18 cellular contexts compared by ENCODE assay signal in the genomic region with DNA sequence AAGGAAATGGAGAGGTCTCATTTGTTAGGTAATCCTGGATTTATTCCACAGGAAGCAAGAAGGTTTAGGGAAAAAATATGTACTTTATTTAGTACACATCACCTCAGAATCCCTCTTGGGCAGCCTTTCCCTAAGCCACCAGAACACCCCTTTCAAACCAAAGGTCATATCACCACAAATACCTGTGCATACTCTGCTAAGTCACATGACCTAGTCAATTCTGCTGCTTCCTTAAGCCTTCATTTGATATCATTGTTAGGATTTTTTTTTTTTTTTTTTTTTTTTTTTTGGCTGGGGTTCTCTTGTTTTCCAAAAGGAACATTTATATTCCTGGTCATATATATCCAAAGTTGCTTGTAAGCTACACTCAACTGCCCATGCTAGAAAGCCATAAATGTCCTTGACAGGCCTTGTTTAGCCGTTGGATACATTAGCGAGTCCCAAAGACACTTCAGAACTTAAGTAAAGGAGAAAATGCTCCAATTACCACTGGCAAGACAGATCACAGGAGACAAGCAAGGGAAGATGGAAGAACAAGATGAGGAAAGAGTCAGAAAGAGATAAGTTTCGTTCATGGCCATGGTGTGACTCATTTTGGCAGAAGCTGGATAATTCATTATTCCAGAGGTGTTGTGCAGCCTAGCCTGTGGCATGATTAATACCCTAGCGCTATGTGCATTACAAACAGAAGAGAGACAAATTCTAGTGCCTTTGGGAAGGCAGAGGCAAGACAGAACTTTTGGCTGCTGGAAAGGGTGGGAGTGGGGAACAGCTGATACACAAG.
DNase-seq lines count a peak whose midpoint lies in the region; ATAC-seq, FAIRE-seq and TF ChIP-seq lines count a peak whose summit lies in the region.
"Had no signal": no experiment of that assay in that cellular context is flagged by ENCODE, and none has a peak within 500 bp of the region (broad histone marks: within the 10 kb centered on the region; RNA-seq: fewer than 3 reads in every experiment).

No MANE protein-coding gene starts in this region.

- no peaks in the 10 kb centered on the region for H3K27me3 ChIP-seq in GM23248 (replicated peaks; ENCODE audit: insufficient read depth)
- H3K27me3 ChIP-seq in pancreas, result no peaks in the 10 kb centered on the region
- H3K27me3 ChIP-seq in upper lobe of right lung, result no peaks in the 10 kb centered on the region

- H3K4me1 ChIP-seq in GM23248 (ENCODE audit: insufficient read depth) (peaks cover 26% of the 10 kb centered on the region), pancreas (peaks cover 2 to 8% (median 2%) of the 10 kb centered on the region in 3 donors), upper lobe of right lung (peaks cover 14% of the 10 kb centered on the region)

- H2AFZ ChIP-seq in GM23248, result no peak overlapping the region

- 66 to 76% methylated on average over 4 of the region's 4 CpGs for WGBS in GM23248 (ENCODE audit: low coverage in 1 of 2, low lambda C conversion rate in 2 of 2, missing lambda C conversion rate in 2 of 2), 2 experiments
- WGBS in pancreas, 2 donors, result 73 to 85% methylated on average over 4 of the region's 4 CpGs

- H3K9me2 ChIP-seq in GM23248 (ENCODE audit: insufficient read depth), result no peaks in the 10 kb centered on the region

- in situ Hi-C loops in GM23248 (cut with MboI), result loop anchor here (25.0 kb wide), 1 partner anchor 380 kb away; no protein-coding TSS in a partner anchor

- DNase-seq in GM23248 (peak; percentile 75), amniotic epithelial cell (ENCODE audit: low read depth) (peak; percentile 93), pancreas (no peak), NCI-H2107 (lab: John Stamatoyannopoulos, UW) (no peak), upper lobe of right lung (no peak), NCI-H2171 (lab: John Stamatoyannopoulos, UW) (no peak)
- DNase-seq in activated CD4-positive, alpha-beta T cell treated with anti-CD3 and anti-CD28 coated beads for 4 hours, result no peak
- DNase-seq: activated CD4-positive, alpha-beta T cell treated with anti-CD3 and anti-CD28 coated beads for 36 hours; activated CD8-positive, alpha-beta memory T cell treated with anti-CD3 and anti-CD28 coated beads, Interleukin-2, amount 50 U/mL, for 48 hours; AML-193; effector CD8-positive, alpha-beta T cell; GDM1; NCI-H1048 had no signal

- H3K27ac ChIP-seq in GM23248 (no peak overlapping the region), pancreas (no peak overlapping the region), upper lobe of right lung (no peak overlapping the region)
- H3K27ac ChIP-seq: skin epidermis had no signal

- no peak overlapping the region for H3K4me2 ChIP-seq in GM23248 (ENCODE audit: unreplicated experiment)

- ATAC-seq in esophagus mucosa (peak; percentile 62), pancreas (peak in 3 of 4 donors; percentile 26 to 60 (median 59)), upper lobe of right lung (no peak)
- ATAC-seq: activated CD4-positive, alpha-beta T cell treated with anti-CD3 and anti-CD28 coated beads for 36 hours; SK-N-SH treated with all-trans-retinoic acid at 6 μM for 48 hours had no signal

- H3K36me3 ChIP-seq in GM23248 (ENCODE audit: low read depth) (no peaks in the 10 kb centered on the region), pancreas (no peaks in the 10 kb centered on the region), upper lobe of right lung (no peaks in the 10 kb centered on the region)

- H3F3A ChIP-seq in GM23248 (ENCODE audit: insufficient read depth), result 0 out of 2 replicates have a peak, but pooled peaks cover 4% of the 10 kb centered on the region

- H3K9me3 ChIP-seq in GM23248 (ENCODE audit: low read depth) (no peaks in the 10 kb centered on the region), pancreas (no peaks in the 10 kb centered on the region), upper lobe of right lung (no peaks in the 10 kb centered on the region)

- intact Hi-C loops in pancreas (cut with DNase I) (loop anchor here in 1 of 3 donors (5.0 kb wide), 1 partner anchor 380 kb away; no protein-coding TSS in a partner anchor), upper lobe of right lung (cut with DNase I) (no loop called here)

- TF ChIP-seq CTCF in pancreas (IDR thresholded peaks at IDR 0.05) (no peak), upper lobe of right lung (IDR thresholded peaks at IDR 0.05) (no peak)

- no peak for FAIRE-seq in pancreas (lab: Jason Lieb, UNC)
- FAIRE-seq: GM12891 had no signal

- H3K4me3 ChIP-seq in GM23248, result no peak overlapping the region
- H3K4me3 ChIP-seq in pancreas, result no peak overlapping the region
- no peak overlapping the region for H3K4me3 ChIP-seq in upper lobe of right lung
- H3K4me3 ChIP-seq: lung, skin epidermis had no signal

- no peak overlapping the region for H3K9ac ChIP-seq in GM23248

- H4K20me1 ChIP-seq in GM23248 (ENCODE audit: insufficient read depth), result no peaks in the 10 kb centered on the region

- H3K79me2 ChIP-seq in GM23248 (ENCODE audit: insufficient read depth), result no peaks in the 10 kb centered on the region

Comparison
In these comparisons a context has a peak if more than half of its experiments do, and no peak if none do; other contexts are left out.
1. DNase-seq: peak in GM23248 (single experiment) and amniotic epithelial cell (single experiment); none in pancreas (0 of 6), NCI-H2107 (single experiment), upper lobe of right lung (single experiment), NCI-H2171 (single experiment) and activated CD4-positive, alpha-beta T cell treated with anti-CD3 and anti-CD28 coated beads for 4 hours (0 of 2).